18 cellular contexts compared by ENCODE assay signal in the genomic region with DNA sequence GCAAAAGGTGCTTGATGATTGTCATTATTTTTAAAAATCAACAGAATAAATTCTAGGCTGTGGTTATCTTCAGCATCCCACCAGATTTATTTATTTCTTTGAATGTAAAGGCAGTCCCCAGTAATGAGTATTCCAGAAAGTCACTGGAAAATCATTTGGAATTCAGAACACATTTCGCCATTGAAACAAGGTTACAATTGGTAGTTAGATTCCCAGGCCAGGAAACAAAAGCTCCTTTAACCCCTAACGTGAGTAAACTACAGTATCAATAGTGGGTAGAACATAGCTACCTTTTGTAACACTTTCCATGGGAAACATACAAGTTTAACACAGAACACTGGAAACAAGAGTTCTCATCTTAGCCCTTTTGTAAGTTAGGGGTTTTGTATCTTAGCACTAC. TPM values are rescaled to one million over a fixed set of nuclear protein-coding genes. Genes with fewer than 3 reads are reported as not detected.
"Had no signal": no experiment of that assay in that cellular context is flagged by ENCODE, and none has a peak within 500 bp of the region (broad histone marks: within the 10 kb centered on the region; RNA-seq: fewer than 3 reads in every experiment).

No MANE protein-coding gene starts in this region.

- H3K27ac Mint-ChIP-seq: activated CD8-positive, alpha-beta T cell treated with anti-CD3 and anti-CD28 coated beads for 36 hours; activated naive CD4-positive, alpha-beta T cell treated with anti-CD3 and anti-CD28 coated beads, Interleukin-2, amount 50 U/mL, for 24 hours; activated T-cell treated with anti-CD3 and anti-CD28 coated beads, Interleukin-2, amount 50 U/mL, for 24 hours had no signal

- H3K27ac ChIP-seq: coronary artery, esophagus muscularis mucosa, gastroesophageal sphincter, heart left ventricle, tibial nerve had no signal

- H3K27me3 Mint-ChIP-seq: activated CD4-positive, alpha-beta T cell treated with anti-CD3 and anti-CD28 coated beads, Interleukin-2, amount 10 ng/mL, durations not matched to agents 24 days and 14 days; activated CD8-positive, alpha-beta T cell treated with anti-CD3 and anti-CD28 coated beads for 36 hours; activated naive CD4-positive, alpha-beta T cell treated with anti-CD3 and anti-CD28 coated beads, Interleukin-2, amount 50 U/mL, for 24 hours; activated T-cell treated with anti-CD3 and anti-CD28 coated beads, Interleukin-2, amount 50 U/mL, for 24 hours; naive thymus-derived CD8-positive, alpha-beta T cell had no signal

- H3K27me3 ChIP-seq: esophagus muscularis mucosa, gastroesophageal sphincter, heart left ventricle, tibial nerve had no signal

- H3K4me1 Mint-ChIP-seq: activated CD4-positive, alpha-beta T cell treated with anti-CD3 and anti-CD28 coated beads, Interleukin-2, amount 10 ng/mL, durations not matched to agents 24 days and 14 days; activated naive CD4-positive, alpha-beta T cell treated with anti-CD3 and anti-CD28 coated beads, Interleukin-2, amount 50 U/mL, for 24 hours had no signal

- ATAC-seq: activated CD8-positive, alpha-beta T cell treated with anti-CD3 and anti-CD28 coated beads for 36 hours; gastroesophageal sphincter; heart left ventricle; left ventricle myocardium superior; naive thymus-derived CD8-positive, alpha-beta T cell had no signal

- H3K9me3 Mint-ChIP-seq: activated CD4-positive, alpha-beta T cell treated with anti-CD3 and anti-CD28 coated beads, Interleukin-2, amount 10 ng/mL, durations not matched to agents 24 days and 14 days; activated CD8-positive, alpha-beta T cell treated with anti-CD3 and anti-CD28 coated beads for 36 hours; activated naive CD4-positive, alpha-beta T cell treated with anti-CD3 and anti-CD28 coated beads, Interleukin-2, amount 50 U/mL, for 24 hours; activated T-cell treated with anti-CD3 and anti-CD28 coated beads, Interleukin-2, amount 50 U/mL, for 24 hours; naive thymus-derived CD8-positive, alpha-beta T cell had no signal

- H3K4me3 Mint-ChIP-seq: activated CD4-positive, alpha-beta T cell treated with anti-CD3 and anti-CD28 coated beads, Interleukin-2, amount 10 ng/mL, durations not matched to agents 24 days and 14 days; activated CD8-positive, alpha-beta T cell treated with anti-CD3 and anti-CD28 coated beads for 36 hours; activated naive CD4-positive, alpha-beta T cell treated with anti-CD3 and anti-CD28 coated beads, Interleukin-2, amount 50 U/mL, for 24 hours; activated T-cell treated with anti-CD3 and anti-CD28 coated beads, Interleukin-2, amount 50 U/mL, for 24 hours; naive thymus-derived CD8-positive, alpha-beta T cell had no signal

- DNase-seq: activated CD4-positive, alpha-beta T cell treated with anti-CD3 and anti-CD28 coated beads, Interleukin-2, amount 10 ng/mL, durations not matched to agents 24 days and 14 days; activated CD8-positive, alpha-beta T cell treated with anti-CD3 and anti-CD28 coated beads for 36 hours; activated gamma-delta T cell; activated T-cell treated with anti-CD3 and anti-CD28 coated beads, Interleukin-2, amount 50 U/mL, for 24 hours; amniotic stem cell; heart left ventricle; left ventricle myocardium superior; naive thymus-derived CD8-positive, alpha-beta T cell; nucleus accumbens; retina; SK-N-SH; stimulated activated naive CD4-positive, alpha-beta T cell; T1000 had no signal

- H3K4me3 ChIP-seq: coronary artery, esophagus muscularis mucosa, gastroesophageal sphincter, heart left ventricle, tibial nerve had no signal

RNA-seq across cellular contexts. Expression of gene BMP8A, which starts 53.4 kb away (rescaled TPM):
- total RNA-seq: activated CD4-positive, alpha-beta T cell treated with anti-CD3 and anti-CD28 coated beads, Interleukin-2, amount 10 ng/mL, durations not matched to agents 24 days and 14 days; left ventricle myocardium superior; naive thymus-derived CD8-positive, alpha-beta T cell had no signal
- polyA plus RNA-seq: naive thymus-derived CD8-positive, alpha-beta T cell had no signal
